Comparison of ENCODE assay signal across 1 cellular context in genomic region chr20:53647286-53647821, GRCh38.
TF ChIP-seq lines count a peak whose summit lies in the region.

No MANE protein-coding gene starts in this region.

TF ChIP-seq in H1, 55 proteins besides CTCF, POLR2A, EP300 and RAD21:
- no peak for TF ChIP-seq TEAD4 (IDR thresholded peaks at IDR 0.05; ENCODE audit: low read depth, low read length)
- no peak for TF ChIP-seq KDM5A (IDR thresholded peaks at IDR 0.05; ENCODE audit: low read length)
- TF ChIP-seq CBX8 (IDR thresholded peaks at IDR 0.05; ENCODE audit: borderline replicate concordance, low read depth, low read length): no peak
- no peak for TF ChIP-seq POU5F1 (IDR thresholded peaks at IDR 0.05; ENCODE audit: low read depth, low read length)
- no peak for TF ChIP-seq RNF2 (IDR thresholded peaks at IDR 0.05; ENCODE audit: borderline replicate concordance, low read depth, low read length, missing control alignments, poor library complexity, severe bottlenecking)
- no peak for TF ChIP-seq BCL11A (IDR thresholded peaks at IDR 0.05; ENCODE audit: low read depth in 2 of 2, low read length in 2 of 2)
- TF ChIP-seq NANOG (IDR thresholded peaks at IDR 0.05; ENCODE audit: insufficient read depth, low read depth, low read length, poor library complexity, severe bottlenecking): no peak
- TF ChIP-seq BACH1 (IDR thresholded peaks at IDR 0.05; ENCODE audit: low read length): no peak
- no peak for TF ChIP-seq SP1 (IDR thresholded peaks at IDR 0.05; ENCODE audit: low read depth, low read length)
- TF ChIP-seq RFX5 (IDR thresholded peaks at IDR 0.05; ENCODE audit: borderline replicate concordance, low read depth, low read length): no peak
- no peak for TF ChIP-seq BRCA1 (IDR thresholded peaks at IDR 0.05; ENCODE audit: low read depth, low read length)
- no peak for TF ChIP-seq TBP (IDR thresholded peaks at IDR 0.05; ENCODE audit: low read depth, low read length)
- no peak for TF ChIP-seq TCF12 (IDR thresholded peaks at IDR 0.05; ENCODE audit: low read depth, low read length)
- TF ChIP-seq SAP30 (IDR thresholded peaks at IDR 0.05; ENCODE audit: insufficient read depth, insufficient replicate concordance, low read length): no peak
- no peak for TF ChIP-seq KDM4A (IDR thresholded peaks at IDR 0.05; ENCODE audit: low read depth, low read length, severe bottlenecking)
TF ChIP-seq in H1: peak in this region for 0.
